22 cellular contexts compared by ENCODE assay signal in the genomic region with DNA sequence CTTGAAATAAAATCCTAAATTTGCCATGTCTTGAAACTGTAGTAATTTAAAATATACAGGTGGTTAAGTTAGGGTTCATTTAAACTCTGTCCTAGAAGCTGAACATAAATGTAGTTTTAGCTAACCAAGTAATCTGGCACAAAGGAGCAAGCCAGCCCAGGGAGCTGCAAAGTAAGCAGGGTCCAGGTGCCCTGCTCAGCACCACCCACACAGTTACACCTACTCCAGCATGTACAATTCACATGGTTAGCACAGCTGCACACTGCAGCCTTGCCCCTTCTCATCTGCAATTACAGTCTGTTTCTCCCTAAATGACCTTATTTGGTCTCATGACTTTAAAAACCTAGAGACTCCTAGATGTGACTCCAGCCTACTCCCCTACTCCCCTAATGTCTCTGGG.
A peak's percentile ranks its signal among the peaks of the same experiment; 100 is the strongest.
DNase-seq lines count a peak whose midpoint lies in the region; ATAC-seq and TF ChIP-seq lines count a peak whose summit lies in the region.
"Had no signal": no experiment of that assay in that cellular context is flagged by ENCODE, and none has a peak within 500 bp of the region (broad histone marks: within the 10 kb centered on the region; RNA-seq: fewer than 3 reads in every experiment).

No MANE protein-coding gene starts in this region.

- H3K36me3 Mint-ChIP-seq in T-helper 17 cell (ENCODE audit: low read depth), result no peaks in the 10 kb centered on the region
- H3K36me3 Mint-ChIP-seq: CD4-positive, CD25-positive, alpha-beta regulatory T cell had no signal

- intact Hi-C loops in thyroid gland (cut with DNase I), result no loop called here

- H3K36me3 ChIP-seq in HEK293 (ENCODE audit: control insufficient read depth in 2 of 2, insufficient read depth in 1 of 2, low read length in 2 of 2), result no peaks in the 10 kb centered on the region
- H3K36me3 ChIP-seq in thyroid gland, result no peaks in the 10 kb centered on the region
- H3K36me3 ChIP-seq: BE2C, MG63 had no signal

- H3K27ac ChIP-seq in HEK293 (ENCODE audit: extremely low read depth, low read depth, low read length) (no peak overlapping the region), thyroid gland (peak overlapping the region; percentile 19 to 33 (median 26))
- H3K27ac ChIP-seq: A549, RWPE1 had no signal

- H3K4me1 ChIP-seq in HEK293 (ENCODE audit: control insufficient read depth, insufficient read depth, low read length), result no peaks in the 10 kb centered on the region
- H3K4me1 ChIP-seq in thyroid gland, result peaks cover 13 to 45% of the 10 kb centered on the region in 2 donors
- H3K4me1 ChIP-seq: A549, BE2C had no signal

- TF ChIP-seq POLR2A in thyroid gland (IDR thresholded peaks at IDR 0.05), result no peak

- POLR2A ChIA-PET in HEK293 (lab: Yijun Ruan, JAX), result no interaction called here

- no peak overlapping the region for H3K4me3 Mint-ChIP-seq in T-helper 17 cell
- H3K4me3 Mint-ChIP-seq: HFFc6 had no signal

- H3K9me3 ChIP-seq in HEK293 (ENCODE audit: control insufficient read depth, insufficient read depth, low read depth, low read length) (no peaks in the 10 kb centered on the region), T-helper 17 cell (ENCODE audit: control insufficient read depth, low read length, poor library complexity, severe bottlenecking) (no peaks in the 10 kb centered on the region), thyroid gland (no peaks in the 10 kb centered on the region)
- H3K9me3 ChIP-seq: A549, BE2C, MG63, SK-N-SH had no signal

- peak overlapping the region; percentile 14 for H3K27ac Mint-ChIP-seq in T-helper 17 cell
- H3K27ac Mint-ChIP-seq: CD4-positive, CD25-positive, alpha-beta regulatory T cell; HFFc6 had no signal

- TF ChIP-seq CTCF in HEK293 (tag by site-specific recombination; IDR thresholded peaks at IDR 0.05) (no peak), thyroid gland (IDR thresholded peaks at IDR 0.05) (no peak)

- no peaks in the 10 kb centered on the region for H3K4me1 Mint-ChIP-seq in T-helper 17 cell
- H3K4me1 Mint-ChIP-seq: CD4-positive, CD25-positive, alpha-beta regulatory T cell had no signal

- CTCF ChIA-PET in HEK293 (lab: Yijun Ruan, JAX), result interaction anchor here (0.6 kb wide), 1 partner anchor 445 kb away, joined by 3 read pairs; no protein-coding TSS in a partner anchor

- ATAC-seq in T-helper 17 cell (no peak), GM21528 (IDR thresholded peaks at IDR 0.05; ENCODE audit: low FRiP score, unreplicated experiment) (no peak)
- ATAC-seq: A549, K562 had no signal

- peak; percentile 14 for DNase-seq in NCI-H1092 treated with DMSO at 0.1 percent for 48 hours (lab: John Stamatoyannopoulos, UW)
- DNase-seq in T-helper 17 cell, result no peak
- peak; percentile 59 to 60 for DNase-seq in thyroid gland
- DNase-seq in activated CD4-positive, CD25-positive, alpha-beta regulatory T cell treated with anti-CD3 and anti-CD28 coated beads, Interleukin-2, amount 50 U/mL, for 72 hours, result no peak
- no peak for DNase-seq in stimulated activated CD4-positive, alpha-beta T cell treated with anti-CD3 and anti-CD28 coated beads, Interleukin-1b, Interleukin-23, amount 100 ng/mL, for 48 hours
- DNase-seq: BE2C; CD4-positive, CD25-positive, alpha-beta regulatory T cell; DMS79 treated with DMSO at 0.1 percent for 48 hours; H7; HFFc6; MG63; NCI-H1436; NCI-H1930; NCI-H2171; NCI-H345; SIG-M5; SK-N-SH had no signal

- no peak overlapping the region for H3K4me3 ChIP-seq in HEK293 (ENCODE audit: low read depth, low read length)
- no peak overlapping the region for H3K4me3 ChIP-seq in thyroid gland (replicated peaks in 1 of 3)
- H3K4me3 ChIP-seq: A549, K562, MG63 had no signal

- H3K27me3 Mint-ChIP-seq in T-helper 17 cell, result peaks cover 15% of the 10 kb centered on the region

- H3K27me3 ChIP-seq in thyroid gland, result no peaks in the 10 kb centered on the region
- H3K27me3 ChIP-seq: MG63 had no signal

TF ChIP-seq in HEK293, 187 proteins besides CTCF, POLR2A, EP300 and RAD21:
- TF ChIP-seq EGR2 (tag by site-specific recombination; IDR thresholded peaks at IDR 0.05; ENCODE audit: low read depth), result 0 out of 2 replicates have a peak, but pooled peaks have one; percentile 45
- TF ChIP-seq, protein P1, sequence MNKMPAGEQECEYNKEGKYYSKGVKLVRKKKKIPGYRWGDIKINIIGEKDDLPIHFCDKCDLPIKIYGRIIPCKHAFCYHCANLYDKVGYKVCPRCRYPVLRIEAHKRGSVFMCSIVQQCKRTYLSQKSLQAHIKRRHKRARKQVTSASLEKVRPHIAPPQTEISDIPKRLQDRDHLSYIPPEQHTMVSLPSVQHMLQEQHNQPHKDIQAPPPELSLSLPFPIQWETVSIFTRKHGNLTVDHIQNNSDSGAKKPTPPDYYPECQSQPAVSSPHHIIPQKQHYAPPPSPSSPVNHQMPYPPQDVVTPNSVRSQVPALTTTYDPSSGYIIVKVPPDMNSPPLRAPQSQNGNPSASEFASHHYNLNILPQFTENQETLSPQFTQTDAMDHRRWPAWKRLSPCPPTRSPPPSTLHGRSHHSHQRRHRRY (tag by site-specific recombination; IDR thresholded peaks at IDR 0.05), result no peak
- TF ChIP-seq ZFHX2 (tag by site-specific recombination; conservative IDR thresholded peaks at IDR 0.05), result peak; percentile 69

Comparison
In these comparisons a context has a peak if more than half of its experiments do, and no peak if none do; other contexts are left out.
1. DNase-seq: peak in NCI-H1092 treated with DMSO at 0.1 percent for 48 hours (single experiment) and thyroid gland (2 of 2); none in T-helper 17 cell (0 of 3), activated CD4-positive, CD25-positive, alpha-beta regulatory T cell treated with anti-CD3 and anti-CD28 coated beads, Interleukin-2, amount 50 U/mL, for 72 hours (single experiment) and stimulated activated CD4-positive, alpha-beta T cell treated with anti-CD3 and anti-CD28 coated beads, Interleukin-1b, Interleukin-23, amount 100 ng/mL, for 48 hours (single experiment).